In the genomic region with DNA sequence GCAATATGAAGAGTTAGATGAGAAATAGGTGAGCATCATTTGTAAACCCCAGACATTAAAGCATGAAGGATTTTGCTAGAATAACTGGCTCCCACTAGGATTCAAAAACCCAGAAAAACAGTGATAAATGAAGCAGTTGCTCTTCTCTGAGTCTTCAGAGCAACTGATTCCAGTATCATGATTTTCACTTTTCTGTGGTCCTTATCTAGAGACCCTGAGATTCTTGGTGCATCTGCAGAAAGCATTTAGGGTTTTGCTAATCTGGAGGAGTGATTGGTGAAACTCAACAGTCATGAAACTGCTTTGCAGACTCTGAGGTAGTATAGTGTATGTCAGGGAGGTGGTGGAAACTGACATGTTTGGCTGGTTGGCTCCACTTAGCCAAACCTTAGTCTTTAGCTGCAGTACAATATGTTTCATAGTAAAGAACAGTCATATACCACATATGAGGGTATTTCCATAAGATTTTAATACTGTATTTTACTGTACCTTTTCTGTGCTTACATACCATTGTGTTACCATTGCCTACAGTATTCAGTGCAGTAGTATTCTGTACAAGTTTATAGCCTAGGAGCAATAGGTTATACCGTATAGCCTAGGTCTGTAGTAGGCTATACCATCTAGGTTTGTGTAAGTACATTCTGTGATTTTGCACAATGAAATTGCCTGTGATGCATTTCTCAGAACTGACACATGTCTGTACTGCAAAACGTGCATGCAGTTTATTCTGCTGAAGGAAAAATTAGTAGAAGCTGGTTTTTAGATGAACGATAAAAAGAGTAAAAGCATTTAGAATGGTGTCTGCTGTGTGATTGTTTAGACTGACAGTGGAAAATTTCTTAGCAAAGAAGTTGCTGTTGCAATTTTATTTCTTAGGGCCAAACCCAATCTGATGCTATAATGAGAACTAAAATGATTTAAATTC, we compare ENCODE assay signal across 8 cellular contexts. TPM values are rescaled to one million over a fixed set of nuclear protein-coding genes. Genes with fewer than 3 reads are reported as not detected.
A peak's percentile ranks its signal among the peaks of the same experiment; 100 is the strongest.
DNase-seq lines count a peak whose midpoint lies in the region; ATAC-seq and TF ChIP-seq lines count a peak whose summit lies in the region.

No MANE protein-coding gene starts in this region.

- peaks cover under 1% of the 10 kb centered on the region for H3K36me3 Mint-ChIP-seq in activated naive CD8-positive, alpha-beta T cell
- H3K36me3 Mint-ChIP-seq in activated naive CD8-positive, alpha-beta T cell treated with anti-CD3 and anti-CD28 coated beads for 36 hours: peaks cover 4% of the 10 kb centered on the region
- H3K36me3 Mint-ChIP-seq in type B pancreatic cell: peaks cover 12% of the 10 kb centered on the region

- no peaks in the 10 kb centered on the region for H3K27me3 Mint-ChIP-seq in activated naive CD8-positive, alpha-beta T cell
- H3K27me3 Mint-ChIP-seq in activated naive CD8-positive, alpha-beta T cell treated with anti-CD3 and anti-CD28 coated beads for 36 hours: no peaks in the 10 kb centered on the region
- H3K27me3 Mint-ChIP-seq in type B pancreatic cell: no peaks in the 10 kb centered on the region

- no peak for TF ChIP-seq CTCF in type B pancreatic cell (conservative IDR thresholded peaks at IDR 0.05)

- no peak for DNase-seq in activated naive CD8-positive, alpha-beta T cell treated with anti-CD3 and anti-CD28 coated beads for 36 hours
- peak; percentile 43 for DNase-seq in amniotic epithelial cell (ENCODE audit: low read depth)
- no peak for DNase-seq in type B pancreatic cell (ENCODE audit: extremely low spot score, unreplicated experiment)
- DNase-seq in NCI-H2107 (lab: John Stamatoyannopoulos, UW): no peak
- DNase-seq in NCI-H1694 treated with DMSO at 0.1 percent for 48 hours (lab: John Stamatoyannopoulos, UW): no peak
- DNase-seq in activated effector memory CD4-positive, alpha-beta T cell treated with Interleukin-2 at 50 U/mL for 16 hours: no peak

- peak overlapping the region; percentile 82 for H3K27ac Mint-ChIP-seq in activated naive CD8-positive, alpha-beta T cell
- no peak overlapping the region for H3K27ac Mint-ChIP-seq in activated naive CD8-positive, alpha-beta T cell treated with anti-CD3 and anti-CD28 coated beads for 36 hours
- H3K27ac Mint-ChIP-seq in type B pancreatic cell: peak overlapping the region; percentile 65

- H3K9me3 Mint-ChIP-seq in activated naive CD8-positive, alpha-beta T cell (ENCODE audit: low read depth): no peaks in the 10 kb centered on the region
- H3K9me3 Mint-ChIP-seq in activated naive CD8-positive, alpha-beta T cell treated with anti-CD3 and anti-CD28 coated beads for 36 hours: no peaks in the 10 kb centered on the region
- H3K9me3 Mint-ChIP-seq in type B pancreatic cell: peaks cover 7% of the 10 kb centered on the region

- H3K4me3 Mint-ChIP-seq in activated naive CD8-positive, alpha-beta T cell: peak overlapping the region; percentile 12
- H3K4me3 Mint-ChIP-seq in activated naive CD8-positive, alpha-beta T cell treated with anti-CD3 and anti-CD28 coated beads for 36 hours: no peak overlapping the region
- H3K4me3 Mint-ChIP-seq in type B pancreatic cell: peak overlapping the region; percentile 20

- peak; percentile 69 for ATAC-seq in HG03095 (IDR thresholded peaks at IDR 0.05; ENCODE audit: unreplicated experiment)

- H3K4me1 Mint-ChIP-seq in activated naive CD8-positive, alpha-beta T cell (ENCODE audit: low read depth): peaks cover 78% of the 10 kb centered on the region
- H3K4me1 Mint-ChIP-seq in activated naive CD8-positive, alpha-beta T cell treated with anti-CD3 and anti-CD28 coated beads for 36 hours: peaks cover 49% of the 10 kb centered on the region
- H3K4me1 Mint-ChIP-seq in type B pancreatic cell (ENCODE audit: unreplicated experiment): peaks cover 36% of the 10 kb centered on the region

RNA-seq across cellular contexts. Expression of a gene that starts 23.8 kb away (rescaled TPM):
- total RNA-seq in activated naive CD8-positive, alpha-beta T cell treated with anti-CD3 and anti-CD28 coated beads for 36 hours: 10 to 100 TPM; 60.0 to 64.6 TPM
- 93.6 and 117 TPM in 2 replicates for total RNA-seq in type B pancreatic cell (ENCODE audit: low replicate concordance)
